ENCODE assay signal across 10 cellular contexts in genomic region chr4:115274545-115274944, GRCh38.
DNase-seq lines count a peak whose midpoint lies in the region; ATAC-seq and TF ChIP-seq lines count a peak whose summit lies in the region.
"Had no signal": no experiment of that assay in that cellular context is flagged by ENCODE, and none has a peak within 500 bp of the region (broad histone marks: within the 10 kb centered on the region; RNA-seq: fewer than 3 reads in every experiment).

No MANE protein-coding gene starts in this region.

- TF ChIP-seq CTCF in GM10248 (IDR thresholded peaks at IDR 0.05; ENCODE audit: control extremely low read depth, extremely low read depth, low read depth, missing control alignments) (no peak), OCI-LY7 (conservative IDR thresholded peaks at IDR 0.05; ENCODE audit: low read length) (no peak), chondrocyte (IDR thresholded peaks at IDR 0.05) (no peak)

- no peaks in the 10 kb centered on the region for H3K9me2 ChIP-seq in OCI-LY7 (ENCODE audit: insufficient read depth, low read length)

- peaks cover 5% of the 10 kb centered on the region; the same call in 1 of the 2 replicates for H3K9me3 ChIP-seq in OCI-LY7 (ENCODE audit: low read length)

- H3K9me3 Mint-ChIP-seq in chondrocyte (ENCODE audit: low read depth) = peaks cover 2% of the 10 kb centered on the region

- H4K20me1 ChIP-seq in OCI-LY7 (ENCODE audit: insufficient read depth, low read length) = no peaks in the 10 kb centered on the region

- peaks cover 64% of the 10 kb centered on the region for H3K4me1 ChIP-seq in OCI-LY7 (ENCODE audit: insufficient read depth, low read length, poor library complexity, severe bottlenecking)

- peak overlapping the region; percentile 86; the same call in 1 of the 2 replicates for H2AFZ ChIP-seq in OCI-LY7 (ENCODE audit: low read length)

- H3K79me2 ChIP-seq in OCI-LY7 (ENCODE audit: insufficient read depth, low read depth, low read length) = no peaks in the 10 kb centered on the region

- peak; percentile 6 for DNase-seq in GM10248 (ENCODE audit: extremely low spot score)
- DNase-seq in OCI-LY7 (ENCODE audit: low spot score) = peak; percentile 53
- no peak for DNase-seq in cerebellum (ENCODE audit: low spot score)
- DNase-seq in NCI-H82 treated with DMSO at 0.1 percent for 48 hours (lab: John Stamatoyannopoulos, UW; ENCODE audit: unreplicated experiment) = no peak
- DNase-seq in amniotic stem cell (lab: John Stamatoyannopoulos, UW) = no peak
- no peak for DNase-seq in chondrocyte (ENCODE audit: low spot score)
- DNase-seq: C1 segment of cervical spinal cord, T-cell had no signal

- no peak overlapping the region for H3K27ac Mint-ChIP-seq in chondrocyte (ENCODE audit: unreplicated experiment)

- no peaks in the 10 kb centered on the region for H3K27me3 Mint-ChIP-seq in chondrocyte (ENCODE audit: low read depth)
- H3K27me3 Mint-ChIP-seq: T-cell had no signal

- H3K4me3 ChIP-seq in OCI-LY7 (ENCODE audit: low read depth, low read length, poor library complexity, severe bottlenecking) = peak overlapping the region; percentile 10

- intact Hi-C loops in OCI-LY7 (cut with micrococcal nuclease; ENCODE audit: unreplicated experiment) = no loop called here

- H3K4me3 Mint-ChIP-seq in chondrocyte (ENCODE audit: unreplicated experiment) = no peak overlapping the region
- H3K4me3 Mint-ChIP-seq: T-cell had no signal

- POLR2A ChIA-PET in GM10248 (lab: Yijun Ruan, JAX) (no interaction called here), OCI-LY7 (lab: Charles Lee) (interaction anchor here (0.6 to 1.8 kb wide), 4 partner anchors 13 to 1937 kb away, joined by 3 to 4 read pairs (median 4); no protein-coding TSS in a partner anchor)

- H3K36me3 Mint-ChIP-seq in chondrocyte (ENCODE audit: low read depth) = no peaks in the 10 kb centered on the region
- H3K36me3 Mint-ChIP-seq: T-cell had no signal

- CTCF ChIA-PET in GM10248 (lab: Yijun Ruan, JAX) = interaction anchor here (1.2 kb wide), 1 partner anchor 578 kb away, joined by 3 read pairs; no protein-coding TSS in a partner anchor
- CTCF ChIA-PET in OCI-LY7 (lab: Charles Lee; ENCODE audit: unreplicated experiment) = no interaction called here

- peak overlapping the region; percentile 46 for H3K4me2 ChIP-seq in OCI-LY7 (ENCODE audit: low read length)

- ATAC-seq in GM21381 (IDR thresholded peaks at IDR 0.05; ENCODE audit: unreplicated experiment) = peak; percentile 74
- ATAC-seq in HG03159 (IDR thresholded peaks at IDR 0.05; ENCODE audit: unreplicated experiment) = peak; percentile 82

- no peaks in the 10 kb centered on the region for H3K4me1 Mint-ChIP-seq in chondrocyte (ENCODE audit: low read depth)

- H3K36me3 ChIP-seq in OCI-LY7 (ENCODE audit: insufficient read depth, low read length) = peaks cover 5% of the 10 kb centered on the region; the same call in 1 of the 2 replicates

- BruUV-seq in OCI-LY7 (replicated peaks; lab: Mats Ljungman, UMichigan) = no TSS peak

- H3K27ac ChIP-seq in OCI-LY7 (ENCODE audit: low read depth, low read length, poor library complexity, severe bottlenecking) = peak overlapping the region; percentile 42

Comparison
In these comparisons a context has a peak if more than half of its experiments do, and no peak if none do; other contexts are left out.
1. DNase-seq: peak in GM10248 (single experiment) and OCI-LY7 (single experiment); none in cerebellum (single experiment), NCI-H82 treated with DMSO at 0.1 percent for 48 hours (single experiment), amniotic stem cell (single experiment) and chondrocyte (single experiment).